ENCODE assay signal across 21 cellular contexts in genomic region chr10:117790177-117790576, GRCh38.
"Had no signal": no experiment of that assay in that cellular context is flagged by ENCODE, and none has a peak within 500 bp of the region (broad histone marks: within the 10 kb centered on the region; RNA-seq: fewer than 3 reads in every experiment).

No MANE protein-coding gene starts in this region.

- DNase-seq: IMR-90, Karpas-422, KG1, MG63, NCI-H1092, NCI-H1417, NCI-H1436 treated with DMSO at 0.1 percent for 48 hours, NCI-H1694, NCI-H187 treated with DMSO at 0.1 percent for 48 hours, NCI-H2029 treated with DMSO at 0.1 percent for 48 hours, NCI-H226, NCI-H446, NCI-H510A, NCI-H524 treated with DMSO at 0.1 percent for 48 hours, NCI-H69, NCI-H774, Right ventricle myocardium superior, RPMI8226, SIG-M5 had no signal

- H3K4me1 ChIP-seq: SJSA1 had no signal

- H3K36me3 ChIP-seq: MG63, SJSA1 had no signal

- H3K4me3 ChIP-seq: MG63, SJSA1, SK-N-MC had no signal

- H3K27ac ChIP-seq: SJSA1, SK-N-MC had no signal

- H3K27me3 ChIP-seq: SJSA1 had no signal

- H3K9me3 ChIP-seq: MG63, SJSA1 had no signal
